In genomic region chr4:108415389-108415788, GRCh38 we compare ENCODE assay signal across 1 cellular context.
TF ChIP-seq lines count a peak whose summit lies in the region.

No MANE protein-coding gene starts in this region.

TF ChIP-seq in H1, 55 proteins besides CTCF, POLR2A, EP300 and RAD21:
- TF ChIP-seq, protein P1, sequence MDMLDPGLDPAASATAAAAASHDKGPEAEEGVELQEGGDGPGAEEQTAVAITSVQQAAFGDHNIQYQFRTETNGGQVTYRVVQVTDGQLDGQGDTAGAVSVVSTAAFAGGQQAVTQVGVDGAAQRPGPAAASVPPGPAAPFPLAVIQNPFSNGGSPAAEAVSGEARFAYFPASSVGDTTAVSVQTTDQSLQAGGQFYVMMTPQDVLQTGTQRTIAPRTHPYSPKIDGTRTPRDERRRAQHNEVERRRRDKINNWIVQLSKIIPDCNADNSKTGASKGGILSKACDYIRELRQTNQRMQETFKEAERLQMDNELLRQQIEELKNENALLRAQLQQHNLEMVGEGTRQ (IDR thresholded peaks at IDR 0.05; ENCODE audit: low read length) = no peak
- TF ChIP-seq ASH2L (IDR thresholded peaks at IDR 0.05; ENCODE audit: low read length) = no peak
- TF ChIP-seq ZNF274 (IDR thresholded peaks at IDR 0.05; ENCODE audit: borderline replicate concordance, extremely low read depth, low read length) = no peak
- no peak for TF ChIP-seq SRF (IDR thresholded peaks at IDR 0.05; ENCODE audit: low read depth, low read length)
